Comparison of ENCODE assay signal across 12 cellular contexts in genomic region chr6:125943528-125944433, GRCh38. TPM values are rescaled to one million over a fixed set of nuclear protein-coding genes. Genes with fewer than 3 reads are reported as not detected.
DNase-seq lines count a peak whose midpoint lies in the region; ATAC-seq and TF ChIP-seq lines count a peak whose summit lies in the region.
"Had no signal": no experiment of that assay in that cellular context is flagged by ENCODE, and none has a peak within 500 bp of the region (broad histone marks: within the 10 kb centered on the region; RNA-seq: fewer than 3 reads in every experiment).

No MANE protein-coding gene starts in this region.

- CTCF ChIA-PET in SK-N-SH (lab: Yijun Ruan, JAX) = interaction anchor here (2.0 to 3.5 kb wide), 2 partner anchors 10 to 13 kb away, joined by 8 to 11 read pairs; partner anchors contain the start of gene HINT3
- CTCF ChIA-PET in CD4-positive, alpha-beta T cell (lab: Charles Lee) = interaction anchor here (0.7 to 1.2 kb wide), 2 partner anchors 13 to 28 kb away, joined by 3 to 4 read pairs; partner anchors contain the start of gene HINT3

- H3K4me1 ChIP-seq in SK-N-SH (ENCODE audit: control insufficient read depth in 1 of 2, insufficient read depth in 2 of 2, low read depth in 1 of 2, low read length in 1 of 2) (peaks cover 0 to 19% of the 10 kb centered on the region in 2 experiments; a peak in 1 of 4 replicates), duodenal mucosa (ENCODE audit: control insufficient read depth in 1 of 2, insufficient read depth in 2 of 2, low read length in 2 of 2) (peaks cover 46 to 64% of the 10 kb centered on the region in 2 donors), mucosa of stomach (ENCODE audit: control insufficient read depth, insufficient read depth, low read length) (peaks cover 66% of the 10 kb centered on the region), upper lobe of right lung (peaks cover 35% of the 10 kb centered on the region)

- H3K36me3 ChIP-seq in SK-N-SH (replicated peaks in 1 of 2; ENCODE audit: control insufficient read depth in 1 of 2, insufficient read depth in 2 of 2, low read length in 1 of 2) (no peaks in the 10 kb centered on the region), duodenal mucosa (ENCODE audit: control insufficient read depth in 1 of 2, insufficient read depth in 2 of 2, low read length in 2 of 2) (no peaks in the 10 kb centered on the region), mucosa of stomach (ENCODE audit: control insufficient read depth, insufficient read depth, low read length) (no peaks in the 10 kb centered on the region), upper lobe of right lung (no peaks in the 10 kb centered on the region)

- H3K36me3 Mint-ChIP-seq in CD4-positive, alpha-beta T cell (ENCODE audit: low read depth) = no peaks in the 10 kb centered on the region

- no peaks in the 10 kb centered on the region for H3K9me3 Mint-ChIP-seq in CD4-positive, alpha-beta T cell

- WGBS in SK-N-SH (ENCODE audit: low lambda C conversion rate) = 77% methylated on average over 4 of the region's 4 CpGs

- H3K27me3 ChIP-seq in SK-N-SH (ENCODE audit: insufficient read depth) (no peaks in the 10 kb centered on the region), duodenal mucosa (ENCODE audit: control insufficient read depth in 1 of 2, insufficient read depth in 2 of 2, low read length in 2 of 2) (no peaks in the 10 kb centered on the region), mucosa of stomach (ENCODE audit: control insufficient read depth, insufficient read depth, low read length) (no peaks in the 10 kb centered on the region), upper lobe of right lung (no peaks in the 10 kb centered on the region)
- H3K27me3 ChIP-seq in CD4-positive, alpha-beta T cell (ENCODE audit: control insufficient read depth, insufficient read depth, low read length) = no peaks in the 10 kb centered on the region

- no peak overlapping the region for H3K27ac Mint-ChIP-seq in CD4-positive, alpha-beta T cell
- H3K27ac Mint-ChIP-seq: activated CD4-positive, alpha-beta T cell treated with anti-CD3 and anti-CD28 coated beads for 36 hours had no signal

- H3K27me3 Mint-ChIP-seq in CD4-positive, alpha-beta T cell = peaks cover 4% of the 10 kb centered on the region

- TF ChIP-seq EP300 in SK-N-SH (IDR thresholded peaks at IDR 0.05; ENCODE audit: borderline replicate concordance in 1 of 2, low read depth in 1 of 2, low read length in 1 of 2) = no peak

- H3K27ac ChIP-seq in SK-N-SH (ENCODE audit: low read depth in 2 of 2, low read length in 1 of 2) (no peak overlapping the region), duodenal mucosa (ENCODE audit: low read depth, low read length) (peak overlapping the region; percentile 73), upper lobe of right lung (peak overlapping the region; percentile 79)
- no peak overlapping the region for H3K27ac ChIP-seq in CD4-positive, alpha-beta T cell (ENCODE audit: low read depth, low read length)
- H3K27ac ChIP-seq: 22Rv1 had no signal

- H3K9me2 ChIP-seq in SK-N-SH = no peaks in the 10 kb centered on the region

- intact Hi-C loops in upper lobe of right lung (cut with DNase I) = no loop called here
- intact Hi-C loops in CD4-positive, alpha-beta T cell (cut with DNase I, micrococcal nuclease) = no loop called here

- TF ChIP-seq RAD21 in SK-N-SH (IDR thresholded peaks at IDR 0.05; ENCODE audit: low read length) = no peak

- H3F3A ChIP-seq in SK-N-SH (replicated peaks; ENCODE audit: insufficient read depth) = peaks cover 9% of the 10 kb centered on the region

- H3K4me2 ChIP-seq in SK-N-SH = no peak overlapping the region

- no peaks in the 10 kb centered on the region for H3K79me2 ChIP-seq in SK-N-SH (ENCODE audit: insufficient read depth)

- DNase-seq in SK-N-SH (no peak), upper lobe of right lung (no peak), ureter (ENCODE audit: low spot score) (no peak), OCI-M2 (lab: John Stamatoyannopoulos, UW; ENCODE audit: unreplicated experiment) (no peak)
- DNase-seq in CD4-positive, alpha-beta T cell = no peak
- DNase-seq: activated CD4-positive, alpha-beta T cell treated with anti-CD3 and anti-CD28 coated beads for 36 hours; NCI-H1105 treated with DMSO at 0.1 percent for 48 hours; NCI-H526 treated with DMSO at 0.1 percent for 48 hours had no signal

- peaks cover 7% of the 10 kb centered on the region for H3K4me1 Mint-ChIP-seq in CD4-positive, alpha-beta T cell (ENCODE audit: low read depth)

- POLR2A ChIA-PET in SK-N-SH (lab: Yijun Ruan, JAX) = no interaction called here
- POLR2A ChIA-PET in CD4-positive, alpha-beta T cell (lab: Charles Lee) = no interaction called here

- no peak overlapping the region for H3K4me3 Mint-ChIP-seq in CD4-positive, alpha-beta T cell
- H3K4me3 Mint-ChIP-seq: activated CD4-positive, alpha-beta T cell treated with anti-CD3 and anti-CD28 coated beads for 36 hours had no signal

- no peaks in the 10 kb centered on the region for H4K20me1 ChIP-seq in SK-N-SH (ENCODE audit: insufficient read depth)

- H3K9ac ChIP-seq in SK-N-SH (no peak overlapping the region), duodenal mucosa (ENCODE audit: low read depth in 1 of 2, low read length in 2 of 2) (peak overlapping the region; percentile 2 to 6), mucosa of stomach (ENCODE audit: low read length) (peak overlapping the region; percentile 34)

- TF ChIP-seq CTCF in SK-N-SH (IDR thresholded peaks at IDR 0.05) (no peak), upper lobe of right lung (IDR thresholded peaks at IDR 0.05) (no peak)
- TF ChIP-seq CTCF in CD4-positive, alpha-beta T cell (IDR thresholded peaks at IDR 0.05) = no peak

- H3K4me3 ChIP-seq in SK-N-SH (ENCODE audit: low read depth in 2 of 2, low read length in 1 of 2) (no peak overlapping the region), duodenal mucosa (ENCODE audit: low read depth in 1 of 2, low read length in 2 of 2) (peak overlapping the region in 1 of 2 donors; percentile 21), mucosa of stomach (ENCODE audit: low read length) (no peak overlapping the region), upper lobe of right lung (no peak overlapping the region)

- no peak overlapping the region for H2AFZ ChIP-seq in SK-N-SH (ENCODE audit: low read depth)

- ATAC-seq in SK-N-SH treated with all-trans-retinoic acid at 6 μM for 48 hours = no peak
- ATAC-seq in upper lobe of right lung = no peak
- ATAC-seq in CD4-positive, alpha-beta T cell (ENCODE audit: poor library complexity) = no peak
- ATAC-seq: activated CD4-positive, alpha-beta T cell treated with anti-CD3 and anti-CD28 coated beads for 36 hours had no signal

- H3K9me3 ChIP-seq in SK-N-SH (no peaks in the 10 kb centered on the region), duodenal mucosa (ENCODE audit: control insufficient read depth in 1 of 2, low read length in 2 of 2) (no peaks in the 10 kb centered on the region), mucosa of stomach (ENCODE audit: control insufficient read depth, low read length) (no peaks in the 10 kb centered on the region), upper lobe of right lung (no peaks in the 10 kb centered on the region)
- H3K9me3 ChIP-seq in CD4-positive, alpha-beta T cell (ENCODE audit: control insufficient read depth, low read length) = no peaks in the 10 kb centered on the region

TF ChIP-seq in SK-N-SH treated with all-trans-retinoic acid at 6 μM for 48 hours, 23 proteins besides CTCF, POLR2A, EP300 and RAD21:
- TF ChIP-seq ISL1 (CRISPR knock-in tag; IDR thresholded peaks at IDR 0.05) (peak; percentile 73), TOX (CRISPR knock-in tag; IDR thresholded peaks at IDR 0.05; ENCODE audit: borderline replicate concordance) (no peak), ZFP30 (CRISPR knock-in tag; IDR thresholded peaks at IDR 0.05) (no peak), CSDC2 (CRISPR knock-in tag; IDR thresholded peaks at IDR 0.05) (no peak), ESRRG (CRISPR knock-in tag; IDR thresholded peaks at IDR 0.05) (no peak)

TF ChIP-seq in SK-N-SH, 30 proteins besides CTCF, POLR2A, EP300 and RAD21 (continues in another document):
- TF ChIP-seq JUND (IDR thresholded peaks at IDR 0.05) = no peak
- TF ChIP-seq RCOR1 (IDR thresholded peaks at IDR 0.05; ENCODE audit: low read length) = no peak
- TF ChIP-seq RFX5 (IDR thresholded peaks at IDR 0.05; ENCODE audit: low read length) = no peak
- TF ChIP-seq ZBTB33 (IDR thresholded peaks at IDR 0.05; ENCODE audit: borderline replicate concordance, low read depth) = no peak
- no peak for TF ChIP-seq PBX3 (IDR thresholded peaks at IDR 0.05)

RNA-seq across cellular contexts. Expression of gene HINT3, which starts 12.8 kb away (rescaled TPM):
- polyA plus RNA-seq in SK-N-SH (2012; rRNA removed) = 1.8 and 1.9 TPM in 2 replicates
- polyA plus RNA-seq in SK-N-SH (2012; cell fraction: cytosol; rRNA removed) = 3.9 and 5.0 TPM in 2 replicates
- polyA plus RNA-seq in SK-N-SH (2012; cell fraction: nucleus; rRNA removed) = 1.2 and 1.3 TPM in 2 replicates
- total RNA-seq in upper lobe of right lung (27.9 TPM), ureter (20.6 TPM)
- total RNA-seq in CD4-positive, alpha-beta T cell = 10 to 100 TPM; 10.4 TPM

RNA-seq across cellular contexts. Expression of gene TRMT11, which starts 42.6 kb away (rescaled TPM):
- 15.0 and 22.8 TPM in 2 replicates for polyA plus RNA-seq in SK-N-SH (2012; rRNA removed)
- polyA plus RNA-seq in SK-N-SH (2012; cell fraction: cytosol; rRNA removed) = 21.8 and 28.3 TPM in 2 replicates
- 24.8 and 64.2 TPM in 2 replicates for polyA plus RNA-seq in SK-N-SH (2012; cell fraction: nucleus; rRNA removed)
- total RNA-seq in upper lobe of right lung = 17.7 TPM
- total RNA-seq in ureter = 27.4 TPM
- total RNA-seq in CD4-positive, alpha-beta T cell = 10 to 100 TPM; 21.6 to 22.5 TPM

Comparison
In these comparisons a context has a peak if more than half of its experiments do, and no peak if none do; other contexts are left out.
1. H3K27ac ChIP-seq: peak in duodenal mucosa (single experiment) and upper lobe of right lung (single experiment); none in SK-N-SH (0 of 2) and CD4-positive, alpha-beta T cell (single experiment).